Comparison of ENCODE assay signal across 1 cellular context in genomic region chr5:179678238-179679013, GRCh38.
TF ChIP-seq lines count a peak whose summit lies in the region.

No MANE protein-coding gene starts in this region.

TF ChIP-seq in HepG2, 621 proteins besides CTCF, POLR2A, EP300 and RAD21 (continued from another document and continues in another):
- TF ChIP-seq MXD3 (CRISPR knock-in tag; IDR thresholded peaks at IDR 0.05) (peak; percentile 58), CEBPG (CRISPR knock-in tag; IDR thresholded peaks at IDR 0.05) (peak; percentile 99), THAP8 (CRISPR knock-in tag; IDR thresholded peaks at IDR 0.05; ENCODE audit: borderline replicate concordance) (no peak), AKNA (CRISPR knock-in tag; IDR thresholded peaks at IDR 0.05; ENCODE audit: borderline replicate concordance) (no peak), SAFB2 (CRISPR knock-in tag; IDR thresholded peaks at IDR 0.05; ENCODE audit: borderline replicate concordance, low read depth) (peak; percentile 72; the same call in 1 of the 2 replicates), CSRNP1 (CRISPR knock-in tag; IDR thresholded peaks at IDR 0.05) (peak; percentile 83; the same call in 1 of the 2 replicates), DMTF1 (CRISPR knock-in tag; IDR thresholded peaks at IDR 0.05) (peak; percentile 79; the same call in 1 of the 2 replicates), ZNF501 (CRISPR knock-in tag; IDR thresholded peaks at IDR 0.05) (peak; percentile 87), ZBTB44 (CRISPR knock-in tag; IDR thresholded peaks at IDR 0.05) (no peak; the same call in 1 of the 2 replicates), ZNF75D (CRISPR knock-in tag; IDR thresholded peaks at IDR 0.05; ENCODE audit: borderline replicate concordance) (no peak), ZBTB33 (CRISPR knock-in tag; IDR thresholded peaks at IDR 0.05) (peak; percentile 85; the same call in 1 of the 2 replicates), HOXD1 (CRISPR knock-in tag; IDR thresholded peaks at IDR 0.05) (peak; percentile 74), TERF1 (CRISPR knock-in tag; IDR thresholded peaks at IDR 0.05) (no peak), ZNF616 (CRISPR knock-in tag; IDR thresholded peaks at IDR 0.05; ENCODE audit: low read depth) (peak; percentile 75), ZBTB43 (CRISPR knock-in tag; conservative IDR thresholded peaks at IDR 0.05) (peak; percentile 84), KLF15 (CRISPR knock-in tag; IDR thresholded peaks at IDR 0.05; ENCODE audit: borderline replicate concordance) (no peak; the same call in 1 of the 2 replicates), NFAT5 (CRISPR knock-in tag; IDR thresholded peaks at IDR 0.05) (peak; percentile 76; the same call in 1 of the 2 replicates), ZNF550 (CRISPR knock-in tag; IDR thresholded peaks at IDR 0.05; ENCODE audit: borderline replicate concordance) (0 out of 2 replicates have a peak, but pooled peaks have one; percentile 34), ARID3A (IDR thresholded peaks at IDR 0.05; ENCODE audit: low read depth, low read length) (0 out of 2 replicates have a peak, but pooled peaks have one; percentile 16), ONECUT2 (CRISPR knock-in tag; IDR thresholded peaks at IDR 0.05) (no peak), ZBTB46 (CRISPR knock-in tag; IDR thresholded peaks at IDR 0.05; ENCODE audit: borderline replicate concordance) (no peak)
